In the genomic region with DNA sequence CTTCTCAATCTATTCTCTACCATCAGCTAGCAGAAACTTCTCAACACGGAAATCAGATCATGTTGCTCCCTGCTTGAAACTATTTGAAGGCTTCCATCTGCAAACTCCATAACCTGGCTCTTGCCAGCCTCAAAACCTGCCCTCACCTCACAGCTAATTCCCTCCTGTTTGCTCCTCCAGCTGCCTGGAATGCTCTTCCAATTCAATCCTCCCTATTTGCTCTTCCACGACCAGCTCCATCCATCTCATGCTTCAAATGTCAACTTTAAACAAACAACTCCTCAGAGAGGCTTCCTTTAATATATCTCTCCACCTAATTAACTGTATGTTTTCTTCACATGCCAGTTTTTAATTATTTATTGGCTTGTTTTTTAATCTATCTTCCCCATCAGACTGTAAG, we compare ENCODE assay signal across 9 cellular contexts. TPM values are rescaled to one million over a fixed set of nuclear protein-coding genes. Genes with fewer than 3 reads are reported as not detected.
A peak's percentile ranks its signal among the peaks of the same experiment; 100 is the strongest.
DNase-seq lines count a peak whose midpoint lies in the region; ATAC-seq and TF ChIP-seq lines count a peak whose summit lies in the region.
"Had no signal": no experiment of that assay in that cellular context is flagged by ENCODE, and none has a peak within 500 bp of the region (broad histone marks: within the 10 kb centered on the region; RNA-seq: fewer than 3 reads in every experiment).

No MANE protein-coding gene starts in this region.

- TF ChIP-seq CTCF in choroid plexus epithelial cell (conservative IDR thresholded peaks at IDR 0.05; ENCODE audit: low read depth, low read length), result no peak

- no peaks in the 10 kb centered on the region for H3K9me2 ChIP-seq in Karpas-422 (replicated peaks; ENCODE audit: insufficient read depth, low read length)

- H3K4me1 ChIP-seq in CD4-positive, CD25-positive, alpha-beta regulatory T cell (ENCODE audit: control insufficient read depth, insufficient read depth, low read length, poor library complexity, severe bottlenecking), result peaks cover 61% of the 10 kb centered on the region
- H3K4me1 ChIP-seq in Karpas-422 (ENCODE audit: low read length), result peaks cover 26% of the 10 kb centered on the region

- peaks cover 11% of the 10 kb centered on the region for H3K27me3 Mint-ChIP-seq in CD4-positive, CD25-positive, alpha-beta regulatory T cell
- peaks cover 0 to 5% (median 4%) of the 10 kb centered on the region in 3 donors for H3K27me3 Mint-ChIP-seq in naive B cell

- peak overlapping the region; percentile 99 for H3K4me2 ChIP-seq in Karpas-422 (ENCODE audit: low read depth, low read length, poor library complexity, severe bottlenecking)

- no peaks in the 10 kb centered on the region for H3K9me3 ChIP-seq in CD4-positive, CD25-positive, alpha-beta regulatory T cell (ENCODE audit: control insufficient read depth in 2 of 2, low read length in 2 of 2)
- no peaks in the 10 kb centered on the region for H3K9me3 ChIP-seq in Karpas-422 (ENCODE audit: low read length)

- H3K9ac ChIP-seq in Karpas-422 (ENCODE audit: low read length), result peak overlapping the region; percentile 96

- ATAC-seq in CD4-positive, CD25-positive, alpha-beta regulatory T cell (ENCODE audit: low read depth in 2 of 2), result no peak
- ATAC-seq in naive B cell (ENCODE audit: low read depth in 2 of 2), result no peak
- ATAC-seq in HG02840 (IDR thresholded peaks at IDR 0.05; ENCODE audit: low FRiP score, unreplicated experiment), result no peak
- no peak for ATAC-seq in HG03342 (IDR thresholded peaks at IDR 0.05; ENCODE audit: unreplicated experiment)
- ATAC-seq: left colon had no signal

- peak overlapping the region; percentile 92 to 99 (median 98) for H3K4me3 Mint-ChIP-seq in CD4-positive, CD25-positive, alpha-beta regulatory T cell
- peak overlapping the region; percentile 79 to 99 (median 96) for H3K4me3 Mint-ChIP-seq in naive B cell

- DNase-seq in CD4-positive, CD25-positive, alpha-beta regulatory T cell, result no peak
- DNase-seq in Karpas-422 (no peak), choroid plexus epithelial cell (ENCODE audit: low read depth) (no peak), naive B cell (no peak), posterior cingulate gyrus (no peak), NCI-H187 (lab: John Stamatoyannopoulos, UW) (no peak)
- DNase-seq: left colon had no signal

- peak overlapping the region; percentile 69 to 100 (median 100) for H3K27ac Mint-ChIP-seq in CD4-positive, CD25-positive, alpha-beta regulatory T cell
- H3K27ac Mint-ChIP-seq in naive B cell, result peak overlapping the region; percentile 12 to 100 (median 85)

- no peak overlapping the region for H3K27ac ChIP-seq in CD4-positive, CD25-positive, alpha-beta regulatory T cell (ENCODE audit: insufficient read depth, low read length, poor library complexity, severe bottlenecking)
- H3K27ac ChIP-seq in Karpas-422 (ENCODE audit: low read length), result 0 out of 2 replicates have a peak overlapping the region, but pooled peaks have one; percentile 73

- no peak overlapping the region for H2AFZ ChIP-seq in Karpas-422 (ENCODE audit: low read length)

- intact Hi-C loops in posterior cingulate gyrus (cut with DNase I), result no loop called here

- peak overlapping the region; percentile 93 for H3K4me3 ChIP-seq in CD4-positive, CD25-positive, alpha-beta regulatory T cell (ENCODE audit: low read depth, low read length)
- H3K4me3 ChIP-seq in Karpas-422 (ENCODE audit: low read length) (peak overlapping the region; percentile 83), choroid plexus epithelial cell (ENCODE audit: low read depth, low read length) (peak overlapping the region; percentile 99)

- H3K9me3 Mint-ChIP-seq in CD4-positive, CD25-positive, alpha-beta regulatory T cell, result peaks cover 0 to 1% (median 0%) of the 10 kb centered on the region in 7 donors
- H3K9me3 Mint-ChIP-seq in naive B cell, result no peaks in the 10 kb centered on the region

- peaks cover 74% of the 10 kb centered on the region for H3K79me2 ChIP-seq in Karpas-422 (ENCODE audit: low read length)

- H3K36me3 Mint-ChIP-seq in CD4-positive, CD25-positive, alpha-beta regulatory T cell, result peaks cover 9% of the 10 kb centered on the region
- peaks cover 0 to 4% of the 10 kb centered on the region in 2 donors for H3K36me3 Mint-ChIP-seq in naive B cell

- H3K36me3 ChIP-seq in CD4-positive, CD25-positive, alpha-beta regulatory T cell (ENCODE audit: control insufficient read depth, insufficient read depth, low read length), result no peaks in the 10 kb centered on the region
- peaks cover 19% of the 10 kb centered on the region for H3K36me3 ChIP-seq in Karpas-422 (ENCODE audit: insufficient read depth, low read length)

- peaks cover 45 to 73% (median 59%) of the 10 kb centered on the region in 4 donors for H3K4me1 Mint-ChIP-seq in CD4-positive, CD25-positive, alpha-beta regulatory T cell
- peaks cover 34 to 56% (median 40%) of the 10 kb centered on the region in 3 donors for H3K4me1 Mint-ChIP-seq in naive B cell

- H3K27me3 ChIP-seq in CD4-positive, CD25-positive, alpha-beta regulatory T cell (ENCODE audit: control insufficient read depth, insufficient read depth, low read length), result no peaks in the 10 kb centered on the region
- H3K27me3 ChIP-seq in Karpas-422 (ENCODE audit: low read length), result no peaks in the 10 kb centered on the region

- H4K20me1 ChIP-seq in Karpas-422 (ENCODE audit: insufficient read depth, low read depth, low read length), result peaks cover 7% of the 10 kb centered on the region; the same call in 1 of the 2 replicates

RNA-seq across cellular contexts. Expression of gene PLAA, which starts 1.5 kb away (rescaled TPM):
- 37.6 TPM for total RNA-seq in CD4-positive, CD25-positive, alpha-beta regulatory T cell
- polyA plus RNA-seq in CD4-positive, CD25-positive, alpha-beta regulatory T cell, result 10 to 100 TPM; 20.0 to 28.0 (median 23.7) TPM
- total RNA-seq in Karpas-422 (2014; rRNA removed; shearing (Covaris generic); ENCODE audit: low replicate concordance), result 33.7 and 50.6 TPM in 2 replicates
- polyA plus RNA-seq in naive B cell (ENCODE audit: low read depth in 6 of 6), result 10 to 100 TPM; 16.6 to 24.0 (median 22.9) TPM

RNA-seq across cellular contexts. Expression of gene IFT74, which starts 10.6 kb away (rescaled TPM):
- total RNA-seq in CD4-positive, CD25-positive, alpha-beta regulatory T cell, result 5.5 TPM
- 1 to 10 TPM; 5.3 to 9.6 (median 6.6) TPM for polyA plus RNA-seq in CD4-positive, CD25-positive, alpha-beta regulatory T cell
- total RNA-seq in Karpas-422 (2014; rRNA removed; shearing (Covaris generic); ENCODE audit: low replicate concordance), result 25.8 and 29.3 TPM in 2 replicates
- polyA plus RNA-seq in naive B cell (ENCODE audit: low read depth in 6 of 6), result 10 to 100 TPM in 4 of 6 donors, 1 to 10 TPM in 2; 5.9 to 15.6 (median 12.8) TPM

RNA-seq across cellular contexts. Expression of gene CAAP1, which starts 53.0 kb away (rescaled TPM):
- total RNA-seq in CD4-positive, CD25-positive, alpha-beta regulatory T cell, result 17.0 TPM
- polyA plus RNA-seq in CD4-positive, CD25-positive, alpha-beta regulatory T cell, result 10 to 100 TPM; 16.2 to 17.7 (median 16.9) TPM
- total RNA-seq in Karpas-422 (2014; rRNA removed; shearing (Covaris generic); ENCODE audit: low replicate concordance), result 42.6 and 44.3 TPM in 2 replicates
- polyA plus RNA-seq in naive B cell (ENCODE audit: low read depth in 6 of 6), result 10 to 100 TPM; 12.8 to 23.6 (median 13.9) TPM

RNA-seq across cellular contexts. Expression of gene LRRC19, which starts 59.9 kb away (rescaled TPM):
- not detected for total RNA-seq in CD4-positive, CD25-positive, alpha-beta regulatory T cell
- under 1 TPM in 1 of 4 donors, not detected in 3; 0.05 TPM for polyA plus RNA-seq in CD4-positive, CD25-positive, alpha-beta regulatory T cell
- not detected in 2 replicates for total RNA-seq in Karpas-422 (2014; rRNA removed; shearing (Covaris generic); ENCODE audit: low replicate concordance)
- under 1 TPM in 3 of 6 donors, not detected in 3; 0.27 to 0.44 (median 0.37) TPM for polyA plus RNA-seq in naive B cell (ENCODE audit: low read depth in 6 of 6)
